In genomic region chr10:62638062-62638477, GRCh38 we compare ENCODE assay signal across 8 cellular contexts.
A peak's percentile ranks its signal among the peaks of the same experiment; 100 is the strongest.
DNase-seq lines count a peak whose midpoint lies in the region; ATAC-seq and TF ChIP-seq lines count a peak whose summit lies in the region.

No MANE protein-coding gene starts in this region.

- peak overlapping the region; percentile 90 for H3K4me2 ChIP-seq in KMS-11

- peak overlapping the region; percentile 92 for H2AFZ ChIP-seq in KMS-11 (ENCODE audit: low read depth)

- H3K4me3 ChIP-seq in KMS-11 (IDR thresholded peaks at IDR 0.05; ENCODE audit: insufficient read depth, low read depth, low read length) (no peak overlapping the region), fibroblast of the aortic adventitia (ENCODE audit: low read depth, low read length) (no peak overlapping the region), tibial artery (no peak overlapping the region)

- POLR2A ChIA-PET in activated CD4-positive, alpha-beta T cell treated with anti-CD3 and anti-CD28 coated beads, Interleukin-2, amount 10 ng/mL, durations not matched to agents 7 days and 5 days (lab: Charles Lee): interaction anchor here (1.4 kb wide), 1 partner anchor 180 kb away, joined by 4 read pairs; no protein-coding TSS in a partner anchor
- POLR2A ChIA-PET in activated CD4-positive, alpha-beta T cell treated with anti-CD3 and anti-CD28 coated beads for 36 hours (lab: Charles Lee): interaction anchor here (1.0 to 1.5 kb wide), 5 partner anchors 43 to 179 kb away, joined by 3 to 15 read pairs (median 7); partner anchors contain the start of genes ADO and EGR2

- TF ChIP-seq CTCF in KMS-11 (conservative IDR thresholded peaks at IDR 0.05; ENCODE audit: low read depth, low read length) (no peak), fibroblast of the aortic adventitia (IDR thresholded peaks at IDR 0.05; ENCODE audit: insufficient read depth, low read length) (no peak), tibial artery (IDR thresholded peaks at IDR 0.05) (no peak)

- H3K27ac Mint-ChIP-seq in activated CD4-positive, alpha-beta T cell treated with anti-CD3 and anti-CD28 coated beads, Interleukin-2, amount 10 ng/mL, durations not matched to agents 7 days and 5 days: no peak overlapping the region
- H3K27ac Mint-ChIP-seq in activated CD4-positive, alpha-beta T cell treated with anti-CD3 and anti-CD28 coated beads for 36 hours: no peak overlapping the region

- H3K36me3 Mint-ChIP-seq in activated CD4-positive, alpha-beta T cell treated with anti-CD3 and anti-CD28 coated beads, Interleukin-2, amount 10 ng/mL, durations not matched to agents 7 days and 5 days (ENCODE audit: low read depth): no peaks in the 10 kb centered on the region
- no peaks in the 10 kb centered on the region for H3K36me3 Mint-ChIP-seq in activated CD4-positive, alpha-beta T cell treated with anti-CD3 and anti-CD28 coated beads for 36 hours (ENCODE audit: low read depth)

- H3K27me3 ChIP-seq in KMS-11 (ENCODE audit: insufficient read depth, low read depth): no peaks in the 10 kb centered on the region
- H3K27me3 ChIP-seq in tibial artery: no peaks in the 10 kb centered on the region

- H3K79me2 ChIP-seq in KMS-11 (ENCODE audit: insufficient read depth, low read depth): no peaks in the 10 kb centered on the region

- H3K36me3 ChIP-seq in KMS-11 (ENCODE audit: insufficient read depth): no peaks in the 10 kb centered on the region
- no peaks in the 10 kb centered on the region for H3K36me3 ChIP-seq in tibial artery

- H4K20me1 ChIP-seq in KMS-11 (ENCODE audit: insufficient read depth): no peaks in the 10 kb centered on the region

- H3K4me3 Mint-ChIP-seq in activated CD4-positive, alpha-beta T cell treated with anti-CD3 and anti-CD28 coated beads, Interleukin-2, amount 10 ng/mL, durations not matched to agents 7 days and 5 days: no peak overlapping the region
- H3K4me3 Mint-ChIP-seq in activated CD4-positive, alpha-beta T cell treated with anti-CD3 and anti-CD28 coated beads for 36 hours: no peak overlapping the region

- peak; percentile 48 for ATAC-seq in GM21390 (IDR thresholded peaks at IDR 0.05; ENCODE audit: unreplicated experiment)
- no peak for ATAC-seq in activated CD4-positive, alpha-beta T cell treated with anti-CD3 and anti-CD28 coated beads for 36 hours

- H3K4me1 ChIP-seq in KMS-11 (ENCODE audit: low read depth, poor library complexity, severe bottlenecking) (peaks cover 19% of the 10 kb centered on the region), tibial artery (peaks cover 0 to 19% (median 5%) of the 10 kb centered on the region in 4 donors)

- H3K27ac ChIP-seq in KMS-11: peak overlapping the region; percentile 51
- peak overlapping the region; percentile 41 to 44 for H3K27ac ChIP-seq in tibial artery

- no peaks in the 10 kb centered on the region for H3K9me3 ChIP-seq in tibial artery

- intact Hi-C loops in tibial artery (cut with DNase I; ENCODE audit: low total_unique reads): no loop called here
- intact Hi-C loops in activated CD4-positive, alpha-beta T cell treated with anti-CD3 and anti-CD28 coated beads for 36 hours (cut with DNase I, micrococcal nuclease): loop anchor here in 1 of 2 experiments (5.0 kb wide), 1 partner anchor 591 kb away; no protein-coding TSS in a partner anchor

- H3K9ac ChIP-seq in KMS-11: peak overlapping the region; percentile 23; the same call in 1 of the 2 replicates

- H3K4me1 Mint-ChIP-seq in activated CD4-positive, alpha-beta T cell treated with anti-CD3 and anti-CD28 coated beads, Interleukin-2, amount 10 ng/mL, durations not matched to agents 7 days and 5 days: peaks cover 6% of the 10 kb centered on the region
- peaks cover 21% of the 10 kb centered on the region for H3K4me1 Mint-ChIP-seq in activated CD4-positive, alpha-beta T cell treated with anti-CD3 and anti-CD28 coated beads for 36 hours

- CTCF ChIA-PET in activated CD4-positive, alpha-beta T cell treated with anti-CD3 and anti-CD28 coated beads, Interleukin-2, amount 10 ng/mL, durations not matched to agents 7 days and 5 days (lab: Charles Lee): interaction anchor here (1.3 to 1.6 kb wide), 5 partner anchors 11 to 179 kb away, joined by 4 to 6 read pairs (median 4); no protein-coding TSS in a partner anchor
- CTCF ChIA-PET in activated CD4-positive, alpha-beta T cell treated with anti-CD3 and anti-CD28 coated beads for 36 hours (lab: Charles Lee): interaction anchor here (0.6 to 2.3 kb wide), 12 partner anchors 9 to 180 kb away, joined by 3 to 12 read pairs (median 4); no protein-coding TSS in a partner anchor

- no peaks in the 10 kb centered on the region for H3K27me3 Mint-ChIP-seq in activated CD4-positive, alpha-beta T cell treated with anti-CD3 and anti-CD28 coated beads, Interleukin-2, amount 10 ng/mL, durations not matched to agents 7 days and 5 days
- H3K27me3 Mint-ChIP-seq in activated CD4-positive, alpha-beta T cell treated with anti-CD3 and anti-CD28 coated beads for 36 hours: no peaks in the 10 kb centered on the region

- DNase-seq in AML-193 (lab: John Stamatoyannopoulos, UW) (peak; percentile 80), fibroblast of the aortic adventitia (ENCODE audit: low read depth) (peak; percentile 49), tibial artery (peak in 1 of 2 donors; percentile 34), ecto neural progenitor cell (ENCODE audit: low spot score) (no peak)
- DNase-seq in activated CD4-positive, alpha-beta T cell treated with anti-CD3 and anti-CD28 coated beads, Interleukin-2, amount 10 ng/mL, durations not matched to agents 7 days and 5 days: no peak
- no peak for DNase-seq in activated CD4-positive, alpha-beta T cell treated with anti-CD3 and anti-CD28 coated beads for 36 hours

- no peaks in the 10 kb centered on the region for H3K9me3 Mint-ChIP-seq in activated CD4-positive, alpha-beta T cell treated with anti-CD3 and anti-CD28 coated beads, Interleukin-2, amount 10 ng/mL, durations not matched to agents 7 days and 5 days
- no peaks in the 10 kb centered on the region for H3K9me3 Mint-ChIP-seq in activated CD4-positive, alpha-beta T cell treated with anti-CD3 and anti-CD28 coated beads for 36 hours (ENCODE audit: low read depth)

Comparison
In these comparisons a context has a peak if more than half of its experiments do, and no peak if none do; other contexts are left out.
1. DNase-seq: peak in AML-193 (2 of 2) and fibroblast of the aortic adventitia (single experiment); none in activated CD4-positive, alpha-beta T cell treated with anti-CD3 and anti-CD28 coated beads, Interleukin-2, amount 10 ng/mL, durations not matched to agents 7 days and 5 days (single experiment), activated CD4-positive, alpha-beta T cell treated with anti-CD3 and anti-CD28 coated beads for 36 hours (single experiment) and ecto neural progenitor cell (single experiment).